Comparison of ENCODE assay signal across 1 cellular context in genomic region chr7:150322833-150323681, GRCh38.
TF ChIP-seq lines count a peak whose summit lies in the region.

ACTR3C (minus strand) TSS chr7:150323545; CDS start chr7:150295296, 28,249 bp downstream.
LRRC61 (plus strand) TSS chr7:150323355; CDS start chr7:150336862, 13,507 bp downstream.

TF ChIP-seq in HepG2, 621 proteins besides CTCF, POLR2A, EP300 and RAD21 (continued from another document and continues in another):
- TF ChIP-seq ZBTB20 (CRISPR knock-in tag; IDR thresholded peaks at IDR 0.05; ENCODE audit: borderline replicate concordance, low read depth) (peak; percentile 29), ZNF282 (IDR thresholded peaks at IDR 0.05; ENCODE audit: partially characterized antibody) (no peak), ZNF644 (CRISPR knock-in tag; IDR thresholded peaks at IDR 0.05; ENCODE audit: low read depth) (0 out of 2 replicates have a peak, but pooled peaks have one; percentile 10), FOXK2 (IDR thresholded peaks at IDR 0.05) (peak; percentile 91), ADNP (CRISPR knock-in tag; IDR thresholded peaks at IDR 0.05) (no peak), IRF9 (CRISPR knock-in tag; IDR thresholded peaks at IDR 0.05; ENCODE audit: borderline replicate concordance) (peak; percentile 83; the same call in 1 of the 2 replicates), ZFP37 (CRISPR knock-in tag; IDR thresholded peaks at IDR 0.05; ENCODE audit: borderline replicate concordance) (no peak; the same call in 1 of the 2 replicates), TBX2 (CRISPR knock-in tag; IDR thresholded peaks at IDR 0.05; ENCODE audit: borderline replicate concordance) (peak; percentile 77), ZZZ3 (CRISPR knock-in tag; IDR thresholded peaks at IDR 0.05; ENCODE audit: borderline replicate concordance) (no peak), ZNF816 (CRISPR knock-in tag; IDR thresholded peaks at IDR 0.05; ENCODE audit: borderline replicate concordance) (peak; percentile 93), MBNL3 (CRISPR knock-in tag; conservative IDR thresholded peaks at IDR 0.05) (no peak), ZBTB38 (CRISPR knock-in tag; IDR thresholded peaks at IDR 0.05) (peak; percentile 65; the same call in 1 of the 2 replicates), ZNF569 (CRISPR knock-in tag; IDR thresholded peaks at IDR 0.05; ENCODE audit: borderline replicate concordance) (no peak), ZNF180 (CRISPR knock-in tag; IDR thresholded peaks at IDR 0.05; ENCODE audit: borderline replicate concordance, low read depth) (no peak), NR3C1 (CRISPR knock-in tag; IDR thresholded peaks at IDR 0.05) (no peak), ZNF253 (CRISPR knock-in tag; IDR thresholded peaks at IDR 0.05; ENCODE audit: borderline replicate concordance) (peak; percentile 81; the same call in 1 of the 2 replicates), NFKBIZ (CRISPR knock-in tag; IDR thresholded peaks at IDR 0.05) (peak; percentile 95), PAF1 (CRISPR knock-in tag; IDR thresholded peaks at IDR 0.05) (no peak), ZNF678 (CRISPR knock-in tag; IDR thresholded peaks at IDR 0.05) (peak; percentile 84; the same call in 1 of the 2 replicates), IKZF4 (CRISPR knock-in tag; IDR thresholded peaks at IDR 0.05; ENCODE audit: borderline replicate concordance, low read depth, not compliant biosample characterization) (peak; percentile 56), CCAR2 (optimal IDR thresholded peaks at IDR 0.05; ENCODE audit: low read depth, low read length) (peak; percentile 30), ZFP91 (CRISPR knock-in tag; IDR thresholded peaks at IDR 0.05; ENCODE audit: borderline replicate concordance) (peak; percentile 95), PCBP2 (optimal IDR thresholded peaks at IDR 0.05; ENCODE audit: low read depth, low read length, poor library complexity, severe bottlenecking) (no peak), ZFX (CRISPR knock-in tag; IDR thresholded peaks at IDR 0.05; ENCODE audit: low read depth) (peak; percentile 96), ZNF275 (CRISPR knock-in tag; IDR thresholded peaks at IDR 0.05; ENCODE audit: borderline replicate concordance) (peak; percentile 79; the same call in 1 of the 2 replicates), BCL6 (CRISPR knock-in tag; IDR thresholded peaks at IDR 0.05) (no peak; the same call in 1 of the 2 replicates), ZNF776 (CRISPR knock-in tag; IDR thresholded peaks at IDR 0.05) (peak; percentile 95), MATR3 (CRISPR knock-in tag; IDR thresholded peaks at IDR 0.05) (no peak), SMAD9 (CRISPR knock-in tag; IDR thresholded peaks at IDR 0.05) (0 out of 2 replicates have a peak, but pooled peaks have one; percentile 68), AHDC1 (CRISPR knock-in tag; IDR thresholded peaks at IDR 0.05; ENCODE audit: borderline replicate concordance) (peak; percentile 77; the same call in 1 of the 2 replicates), POGZ (CRISPR knock-in tag; IDR thresholded peaks at IDR 0.05) (peak; percentile 89), HNF4G (IDR thresholded peaks at IDR 0.05; ENCODE audit: borderline replicate concordance, low read depth, low read length) (peak; percentile 50), HNF4G (CRISPR knock-in tag; IDR thresholded peaks at IDR 0.05; ENCODE audit: borderline replicate concordance, low read depth) (peak; percentile 83; the same call in 1 of the 2 replicates), REL (CRISPR knock-in tag; conservative IDR thresholded peaks at IDR 0.05) (no peak), ZNF280B (CRISPR knock-in tag; IDR thresholded peaks at IDR 0.05; ENCODE audit: borderline replicate concordance) (peak; percentile 97), RARA (CRISPR knock-in tag; IDR thresholded peaks at IDR 0.05) (peak; percentile 79), CBX2 (IDR thresholded peaks at IDR 0.05; ENCODE audit: low read depth, low read length) (no peak), CBX2 (CRISPR knock-in tag; IDR thresholded peaks at IDR 0.05; ENCODE audit: low read depth) (no peak; the same call in 1 of the 2 replicates), ZKSCAN8 (CRISPR knock-in tag; IDR thresholded peaks at IDR 0.05; ENCODE audit: borderline replicate concordance) (no peak; the same call in 1 of the 2 replicates), ZNF350 (CRISPR knock-in tag; IDR thresholded peaks at IDR 0.05; ENCODE audit: borderline replicate concordance, low read depth) (peak; percentile 95), ZBTB42 (CRISPR knock-in tag; IDR thresholded peaks at IDR 0.05) (peak; percentile 91; the same call in 1 of the 2 replicates), ZSCAN9 (CRISPR knock-in tag; IDR thresholded peaks at IDR 0.05; ENCODE audit: borderline replicate concordance) (no peak), MNT (IDR thresholded peaks at IDR 0.05) (no peak; the same call in 1 of the 2 replicates), MAFF (IDR thresholded peaks at IDR 0.05; ENCODE audit: low read depth, low read length) (no peak), SUZ12 (IDR thresholded peaks at IDR 0.05; ENCODE audit: low read depth, low read length) (no peak), ZNF136 (CRISPR knock-in tag; IDR thresholded peaks at IDR 0.05; ENCODE audit: low read depth) (no peak), ZNF747 (CRISPR knock-in tag; IDR thresholded peaks at IDR 0.05; ENCODE audit: borderline replicate concordance) (peak; percentile 94), TMF1 (CRISPR knock-in tag; IDR thresholded peaks at IDR 0.05; ENCODE audit: low read depth) (no peak; the same call in 1 of the 2 replicates), ZNF121 (CRISPR knock-in tag; IDR thresholded peaks at IDR 0.05) (peak; percentile 61), ZNF30 (CRISPR knock-in tag; IDR thresholded peaks at IDR 0.05) (peak; percentile 87), ZBTB43 (CRISPR knock-in tag; conservative IDR thresholded peaks at IDR 0.05) (no peak; the same call in 1 of the 2 replicates), SAFB2 (CRISPR knock-in tag; IDR thresholded peaks at IDR 0.05; ENCODE audit: borderline replicate concordance, low read depth) (peak; percentile 58; the same call in 1 of the 2 replicates), TBL1XR1 (IDR thresholded peaks at IDR 0.05; ENCODE audit: borderline replicate concordance, low read length, partially characterized antibody) (no peak), MAZ (IDR thresholded peaks at IDR 0.05; ENCODE audit: borderline replicate concordance, low read depth, low read length) (0 out of 2 replicates have a peak, but pooled peaks have one; percentile 74), MAZ (CRISPR knock-in tag; IDR thresholded peaks at IDR 0.05; ENCODE audit: low read depth) (peak; percentile 87), ZFP90 (CRISPR knock-in tag; IDR thresholded peaks at IDR 0.05; ENCODE audit: borderline replicate concordance) (0 out of 2 replicates have a peak, but pooled peaks have one; percentile 80), ZNF264 (CRISPR knock-in tag; IDR thresholded peaks at IDR 0.05) (no peak), ZMAT5 (CRISPR knock-in tag; IDR thresholded peaks at IDR 0.05; ENCODE audit: borderline replicate concordance, low read depth) (no peak), MEF2D (CRISPR knock-in tag; IDR thresholded peaks at IDR 0.05) (peak; percentile 83), FOXA3 (CRISPR knock-in tag; IDR thresholded peaks at IDR 0.05) (peak; percentile 68; the same call in 1 of the 2 replicates)
